ENCODE assay signal across 20 cellular contexts in the genomic region with DNA sequence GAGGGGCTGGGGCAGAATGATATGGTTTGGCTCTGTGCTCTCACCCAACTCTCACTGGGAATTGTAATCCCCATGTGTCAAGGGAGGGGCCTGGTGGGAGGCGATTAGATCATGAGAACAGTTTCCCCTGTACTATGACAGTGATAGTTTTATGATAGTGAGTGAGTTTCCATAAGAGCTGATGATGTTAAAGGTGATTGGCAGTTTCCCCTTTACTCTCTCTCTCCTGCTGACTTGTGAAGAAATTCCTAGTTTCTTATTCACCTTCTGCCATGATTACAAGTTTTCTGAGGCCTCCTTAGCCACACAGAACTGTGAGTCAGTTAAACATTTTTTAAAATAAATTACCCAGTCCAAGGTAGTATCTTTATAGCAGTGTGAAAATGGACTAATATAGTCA.
"Had no signal": no experiment of that assay in that cellular context is flagged by ENCODE, and none has a peak within 500 bp of the region (broad histone marks: within the 10 kb centered on the region; RNA-seq: fewer than 3 reads in every experiment).

No MANE protein-coding gene starts in this region.

- H3K4me3 ChIP-seq: ascending aorta, breast epithelium, colonic mucosa, dorsolateral prefrontal cortex, hepatocyte, left ventricle myocardium inferior, pancreas, skin epidermis, thoracic aorta had no signal

- H3K9me3 ChIP-seq: colonic mucosa, pancreas, thoracic aorta had no signal

- H3K9ac ChIP-seq: SK-N-SH had no signal

- DNase-seq: activated CD8-positive, alpha-beta memory T cell treated with anti-CD3 and anti-CD28 coated beads for 24 hours; activated CD8-positive, alpha-beta memory T cell treated with anti-CD3 and anti-CD28 coated beads, Interleukin-2, amount 50 U/mL, for 4 hours; activated T-cell treated with anti-CD3 and anti-CD28 coated beads, Interleukin-2, amount 50 U/mL, for 24 hours; colonic mucosa; dorsolateral prefrontal cortex; effector memory CD8-positive, alpha-beta T cell; foreskin melanocyte; immature natural killer cell; kidney glomerular epithelial cell; left ventricle myocardium inferior; midbrain; nephron progenitor cell; pancreas; SK-N-SH; stimulated activated naive CD4-positive, alpha-beta T cell had no signal

- H3K27ac ChIP-seq: ascending aorta, breast epithelium, colonic mucosa, dorsolateral prefrontal cortex, hepatocyte, left ventricle myocardium inferior, pancreas, skin epidermis, thoracic aorta had no signal

- H3K36me3 ChIP-seq: ascending aorta, breast epithelium, colonic mucosa, left ventricle myocardium inferior, pancreas, thoracic aorta had no signal
